ENCODE assay signal across 8 cellular contexts in genomic region chrX:129905787-129906580, GRCh38. TPM values are rescaled to one million over a fixed set of nuclear protein-coding genes. Genes with fewer than 3 reads are reported as not detected.
DNase-seq lines count a peak whose midpoint lies in the region; ATAC-seq, FAIRE-seq and TF ChIP-seq lines count a peak whose summit lies in the region.

Gene UTP14A, plus strand, starts transcription at chrX:129906164. Its CDS starts 47 bp downstream, at chrX:129906211.

- H3K4me1 Mint-ChIP-seq in memory B cell: peaks cover 1% of the 10 kb centered on the region

- no peak within 1 kb of the TSS for H3K4ac ChIP-seq in H1 (replicated peaks; ENCODE audit: insufficient read length, low read depth, low read length)

- H3K79me2 ChIP-seq in H1 (ENCODE audit: control insufficient read depth in 1 of 2, insufficient read depth in 2 of 2, low read length in 2 of 2): peaks cover 0 to 12% of the 10 kb centered on the region in 2 experiments; a peak in 3 of 4 replicates

- no peak for TF ChIP-seq EP300 in H1 (IDR thresholded peaks at IDR 0.05; ENCODE audit: borderline replicate concordance in 1 of 2, low read depth in 2 of 2, low read length in 2 of 2)

- peak within 1 kb of the TSS; percentile 81 for H4K8ac ChIP-seq in H1 (ENCODE audit: extremely low read depth, insufficient read depth, low read length)

- H2BK5ac ChIP-seq in H1 (ENCODE audit: low read depth, low read length): no peak within 1 kb of the TSS; the same call in 1 of the 2 replicates

- no peak within 1 kb of the TSS for H2AFZ ChIP-seq in H1 (ENCODE audit: low read length)

- peaks cover 8% of the 10 kb centered on the region for H3K36me3 Mint-ChIP-seq in memory B cell

- no peaks in the 10 kb centered on the region for H3K79me1 ChIP-seq in H1 (ENCODE audit: low read depth, low read length)

- no peak within 1 kb of the TSS for H4K91ac ChIP-seq in H1 (replicated peaks; ENCODE audit: insufficient read length, low read length)

- ATAC-seq in GM21367 (IDR thresholded peaks at IDR 0.05; ENCODE audit: unreplicated experiment) (peak; percentile 84), memory B cell (ENCODE audit: low read depth) (peak; percentile 94)

- H2BK20ac ChIP-seq in H1 (ENCODE audit: low read length): no peak within 1 kb of the TSS

- peak within 1 kb of the TSS; percentile 67; the same call in 1 of the 2 replicates for H3K27ac ChIP-seq in H1 (ENCODE audit: low read depth, low read length)

- peaks cover 0 to 23% (median 15%) of the 10 kb centered on the region in 4 experiments; a peak in 7 of 8 replicates for H3K36me3 ChIP-seq in H1 (ENCODE audit: control insufficient read depth in 2 of 4, insufficient read depth in 4 of 4, low read length in 3 of 4)

- H2BK120ac ChIP-seq in H1 (replicated peaks; ENCODE audit: low read depth, low read length): no peak within 1 kb of the TSS

- peak within 1 kb of the TSS; percentile 67 to 79 (median 73) for H3K9ac ChIP-seq in H1 (replicated peaks in 1 of 4; ENCODE audit: extremely low read depth in 1 of 4, low read depth in 3 of 4, low read length in 3 of 4)

- no peaks in the 10 kb centered on the region for H3K27me3 ChIP-seq in H1 (replicated peaks in 1 of 4; ENCODE audit: control insufficient read depth in 3 of 4, extremely low read depth in 1 of 4, insufficient read depth in 3 of 4, low read length in 3 of 4)

- no peaks in the 10 kb centered on the region for H3K27me3 Mint-ChIP-seq in memory B cell

- no peaks in the 10 kb centered on the region for H3K9me3 Mint-ChIP-seq in memory B cell

- H3K4me2 ChIP-seq in H1 (ENCODE audit: insufficient read depth in 1 of 2, low read depth in 2 of 2, low read length in 2 of 2): peak within 1 kb of the TSS; percentile 78 to 79

- no peak within 1 kb of the TSS for H4K5ac ChIP-seq in H1 (ENCODE audit: insufficient read length, low read depth, low read length)

- H3K4me3 ChIP-seq in H1 (ENCODE audit: extremely low read depth in 1 of 4, insufficient read depth in 2 of 4, low read depth in 3 of 4, low read length in 4 of 4): peak within 1 kb of the TSS; percentile 68 to 95 (median 80)

- H2AK5ac ChIP-seq in H1 (ENCODE audit: low read depth, low read length): no peak within 1 kb of the TSS

- H3K27ac Mint-ChIP-seq in memory B cell: peak within 1 kb of the TSS; percentile 63

- TF ChIP-seq POLR2A in H1 (IDR thresholded peaks at IDR 0.05; ENCODE audit: control extremely low read depth in 1 of 2, low read depth in 2 of 2, low read length in 2 of 2): peak; percentile 14 to 87

- TF ChIP-seq CTCF in H1 (IDR thresholded peaks at IDR 0.05; ENCODE audit: control extremely low read depth in 1 of 3, insufficient read depth in 1 of 3, low read depth in 1 of 3, low read length in 3 of 3): no peak

- peak within 1 kb of the TSS; percentile 92 for H3K4me3 Mint-ChIP-seq in memory B cell

- no peaks in the 10 kb centered on the region for H3K4me1 ChIP-seq in H1 (replicated peaks in 1 of 4; ENCODE audit: control insufficient read depth in 3 of 4, insufficient read depth in 4 of 4, low read length in 3 of 4)

- H3K14ac ChIP-seq in H1 (ENCODE audit: insufficient read length): no peak within 1 kb of the TSS

- no peaks in the 10 kb centered on the region for H3K9me3 ChIP-seq in H1 (ENCODE audit: insufficient read depth in 2 of 2, low read depth in 1 of 2, low read length in 1 of 2)

- DNase-seq in COLO829 (ENCODE audit: low spot score): peak; percentile 67
- peak; percentile 51 for DNase-seq in HTR-8/SVneo (ENCODE audit: insufficient read length, low spot score)
- DNase-seq in NOMO-1 treated with dmso at 0.1 percent for 144 hours (lab: John Stamatoyannopoulos, UW; ENCODE audit: unreplicated experiment): peak; percentile 87
- peak; percentile 34 to 67 (median 60) for DNase-seq in activated CD8-positive, alpha-beta memory T cell treated with anti-CD3 and anti-CD28 coated beads for 48 hours (ENCODE audit: low read depth in 2 of 3, low spot score in 2 of 3)
- peak; percentile 64 to 78 for DNase-seq in H1 (ENCODE audit: low read depth in 1 of 2, low spot score in 2 of 2)
- peak; percentile 53 to 54 for DNase-seq in memory B cell (ENCODE audit: low spot score in 2 of 2)
- peak; percentile 61 for DNase-seq in stimulated activated CD8-positive, alpha-beta memory T cell treated with anti-CD3 and anti-CD28 coated beads, Interleukin-12 subunit alpha, Interleukin-12 subunit beta, amount 100 ng/mL, for 24 hours (ENCODE audit: extremely low read depth)

- H2BK12ac ChIP-seq in H1 (ENCODE audit: low read depth, low read length): no peak within 1 kb of the TSS

- H3K56ac ChIP-seq in H1 (replicated peaks; ENCODE audit: insufficient read length, low read depth, low read length): no peak within 1 kb of the TSS

- FAIRE-seq in HTR-8/SVneo (lab: Jason Lieb, UNC): no peak
- FAIRE-seq in H1 (lab: Jason Lieb, UNC): peak; percentile 86

- no peaks in the 10 kb centered on the region for H4K20me1 ChIP-seq in H1 (replicated peaks in 1 of 2; ENCODE audit: control insufficient read depth in 1 of 2, insufficient read depth in 2 of 2, low read length in 2 of 2)

- WGBS in H1 (ENCODE audit: extremely low coverage in 1 of 2, insufficient coverage in 1 of 2, insufficient read length in 1 of 2, insufficient replicate concordance in 2 of 2, low coverage in 1 of 2, low lambda C conversion rate in 2 of 2, missing lambda C conversion rate in 1 of 2), 2 experiments: 1% methylated on average over 39 of the region's 53 CpGs; no CpG with 5 or more reads in 1 of the 2 experiments

- TF ChIP-seq RAD21 in H1 (IDR thresholded peaks at IDR 0.05 in 1 of 2, conservative IDR thresholded peaks at IDR 0.05 in 1 of 2; ENCODE audit: low read depth in 2 of 2, low read length in 2 of 2): no peak; a peak in 1 of 4 replicates

- POLR2A ChIA-PET in H1 (lab: Charles Lee; ENCODE audit: partially characterized antibody): interaction anchor here (1.1 to 2.4 kb wide), 10 partner anchors 14 to 62 kb away, joined by 3 to 13 read pairs (median 4); partner anchors contain the start of gene ZDHHC9

- CTCF ChIA-PET in H1 (lab: Charles Lee; ENCODE audit: partially characterized antibody): interaction anchor here (1.0 to 1.9 kb wide), 5 partner anchors 17 to 300 kb away, joined by 3 to 5 read pairs (median 4); no protein-coding TSS in a partner anchor

- H3K23ac ChIP-seq in H1 (ENCODE audit: insufficient read length): no peak within 1 kb of the TSS

- H2BK15ac ChIP-seq in H1 (ENCODE audit: low read length): no peak within 1 kb of the TSS

- H3K23me2 ChIP-seq in H1 (ENCODE audit: low read depth, low read length): no peaks in the 10 kb centered on the region

- no peak within 1 kb of the TSS; the same call in 1 of the 2 replicates for H3K18ac ChIP-seq in H1 (ENCODE audit: extremely low read depth, low read length)

TF ChIP-seq in H1, 55 proteins besides CTCF, POLR2A, EP300 and RAD21:
- TF ChIP-seq TAF1 (IDR thresholded peaks at IDR 0.05; ENCODE audit: low read depth, low read length): peak; percentile 85
- peak; percentile 18 for TF ChIP-seq ASH2L (IDR thresholded peaks at IDR 0.05; ENCODE audit: low read length)
- TF ChIP-seq GTF2F1 (IDR thresholded peaks at IDR 0.05; ENCODE audit: borderline replicate concordance, low read depth, low read length): no peak
- TF ChIP-seq TEAD4 (IDR thresholded peaks at IDR 0.05; ENCODE audit: low read depth, low read length): peak; percentile 22; the same call in 1 of the 2 replicates
- TF ChIP-seq KDM4A (IDR thresholded peaks at IDR 0.05; ENCODE audit: low read depth, low read length, severe bottlenecking): peak; percentile 53
- TF ChIP-seq TBP (IDR thresholded peaks at IDR 0.05; ENCODE audit: low read depth, low read length): no peak; the same call in none of the 2 replicates
- peak; percentile 86 for TF ChIP-seq E2F6 (IDR thresholded peaks at IDR 0.05)
- peak; percentile 53 for TF ChIP-seq PHF8 (conservative IDR thresholded peaks at IDR 0.05; ENCODE audit: low read depth, low read length)
- TF ChIP-seq GABPA (IDR thresholded peaks at IDR 0.05; ENCODE audit: borderline replicate concordance, insufficient read depth, low read length): peak; percentile 20; the same call in 1 of the 2 replicates
- TF ChIP-seq YY1 (IDR thresholded peaks at IDR 0.05; ENCODE audit: low read depth, low read length): no peak
- no peak for TF ChIP-seq ATF2 (IDR thresholded peaks at IDR 0.05; ENCODE audit: low read length)
- TF ChIP-seq CREB1 (IDR thresholded peaks at IDR 0.05): peak; percentile 94
- peak; percentile 92 for TF ChIP-seq MAX (IDR thresholded peaks at IDR 0.05)
- TF ChIP-seq POLR2AphosphoS5 (IDR thresholded peaks at IDR 0.05; ENCODE audit: low read depth, low read length): peak; percentile 25; the same call in 1 of the 2 replicates

RNA-seq across cellular contexts. Expression of gene UTP14A, which starts in this region (rescaled TPM):
- total RNA-seq in H1 (2021; fragmentation: NEBNext Ultra II Directional; extraction: Animal tissue kit (Norgen Biotek cat#: 25700)): 24.0 and 25.7 TPM in 2 replicates
- polyA plus RNA-seq in H1 (2011; rRNA removed): 3.5 and 4.5 TPM in 2 replicates
- polyA plus RNA-seq in H1 (2011; cell fraction: cytosol; rRNA removed): 10.6 TPM
- 7.8 TPM for polyA plus RNA-seq in H1 (2011; cell fraction: nucleus; rRNA removed)
- 17.3 to 24.6 TPM (median 19.5 TPM) in 4 replicates for polyA plus RNA-seq in H1 (2012, experiment 1 of 2)
- polyA plus RNA-seq in H1 (2012, experiment 2 of 2): 3.3 TPM
- 20.7 TPM for polyA plus RNA-seq in H1 (2013, experiment 1 of 2)
- 18.6 TPM for polyA plus RNA-seq in H1 (2013, experiment 2 of 2)
- polyA minus RNA-seq in H1 (2011; rRNA and poly(A)+ RNA removed): 5.5 and 7.8 TPM in 2 replicates
- 8.4 TPM for polyA minus RNA-seq in H1 (2011; cell fraction: cytosol; rRNA and poly(A)+ RNA removed)
- polyA minus RNA-seq in H1 (2011; cell fraction: nucleus; rRNA and poly(A)+ RNA removed): 7.7 TPM

Comparison
In these comparisons a context has a peak if more than half of its experiments do, and no peak if none do; other contexts are left out.
1. Peak in every context shown above with its lines: DNase-seq, ATAC-seq, H3K4me3 ChIP-seq and H3K27ac ChIP-seq.